Comparison of ENCODE assay signal across 8 cellular contexts in the genomic region with DNA sequence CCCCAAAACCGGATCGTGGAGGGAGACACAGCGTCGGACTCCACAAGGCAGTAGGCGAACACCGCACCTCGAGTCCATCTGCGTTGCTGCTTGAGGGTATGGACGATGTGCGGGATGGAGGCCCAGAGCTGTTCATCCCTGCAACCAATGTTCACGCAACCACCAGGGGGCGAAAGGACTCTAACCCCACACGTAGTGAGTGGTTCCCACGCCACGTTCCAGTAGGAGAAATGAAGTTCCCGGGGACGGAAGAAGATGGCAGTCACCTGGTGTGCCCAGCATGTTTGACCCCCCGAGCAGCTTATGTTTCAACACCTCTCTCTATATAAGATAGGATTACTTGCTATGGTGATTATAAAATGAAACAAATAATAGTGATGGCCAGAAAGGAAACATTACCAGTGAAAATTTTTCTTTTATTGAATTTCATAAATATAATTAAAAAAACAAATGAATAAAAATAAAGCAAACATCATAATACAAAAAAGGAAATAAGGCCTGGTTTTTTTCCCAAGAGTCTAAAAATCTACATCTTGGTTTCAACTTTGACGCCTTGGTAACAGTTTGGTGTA.
DNase-seq lines count a peak whose midpoint lies in the region; ATAC-seq and TF ChIP-seq lines count a peak whose summit lies in the region.

No MANE protein-coding gene starts in this region.

- TF ChIP-seq CTCF in RWPE2 (IDR thresholded peaks at IDR 0.05; ENCODE audit: poor library complexity, severe bottlenecking) = peak; percentile 88

- H3K9me3 ChIP-seq in RWPE2 (ENCODE audit: severe bottlenecking) = no peaks in the 10 kb centered on the region
- no peaks in the 10 kb centered on the region for H3K9me3 ChIP-seq in right cardiac atrium (ENCODE audit: control insufficient read depth, low read length)

- no peak overlapping the region for H3K4me3 ChIP-seq in RWPE2 (ENCODE audit: severe bottlenecking)
- no peak overlapping the region for H3K4me3 ChIP-seq in right cardiac atrium (ENCODE audit: low read length)
- H3K4me3 ChIP-seq in skeletal muscle cell (ENCODE audit: low read depth, low read length) = no peak overlapping the region

- H3K27ac ChIP-seq in RWPE2 (ENCODE audit: poor library complexity, severe bottlenecking) (no peak overlapping the region), right cardiac atrium (ENCODE audit: low read length) (no peak overlapping the region)

- H3K4me1 ChIP-seq in RWPE2 (ENCODE audit: insufficient read depth, poor library complexity, severe bottlenecking) (no peaks in the 10 kb centered on the region), right cardiac atrium (ENCODE audit: control insufficient read depth, insufficient read depth, low read length) (no peaks in the 10 kb centered on the region)

- peak; percentile 15 for DNase-seq in DMS 273 treated with DMSO at 0.1 percent for 48 hours (lab: John Stamatoyannopoulos, UW)
- peak; percentile 56 for DNase-seq in HuH-7.5 (ENCODE audit: low spot score)
- DNase-seq in RWPE2 (ENCODE audit: low spot score) = peak; percentile 78
- peak in 48 of 58 donors; percentile 8 to 83 (median 43) for DNase-seq in anterior cingulate cortex (lab: John Stamatoyannopoulos, UW)
- peak; percentile 88 to 93 (median 88) for DNase-seq in right cardiac atrium
- peak; percentile 46 for DNase-seq in skeletal muscle cell (ENCODE audit: low read depth)
- DNase-seq in NCI-H2227 (lab: John Stamatoyannopoulos, UW; ENCODE audit: unreplicated experiment) = no peak

- H3K27me3 ChIP-seq in RWPE2 (ENCODE audit: insufficient read depth, poor library complexity, severe bottlenecking) (no peaks in the 10 kb centered on the region), right cardiac atrium (ENCODE audit: control insufficient read depth, insufficient read depth) (no peaks in the 10 kb centered on the region)

- H3K36me3 ChIP-seq in RWPE2 (ENCODE audit: low read depth) = no peaks in the 10 kb centered on the region

- intact Hi-C loops in right cardiac atrium (cut with DNase I) = loop anchor here (2.0 to 10.0 kb wide), 6 partner anchors 456 to 611 kb away; no protein-coding TSS in a partner anchor

- ATAC-seq in RWPE2 (ENCODE audit: low read depth) = peak; percentile 88
- ATAC-seq in right cardiac atrium = peak; percentile 82 to 89
- no peak for ATAC-seq in GM21528 (IDR thresholded peaks at IDR 0.05; ENCODE audit: low FRiP score, unreplicated experiment)

- WGBS in right cardiac atrium = 38% methylated on average over 19 of the region's 19 CpGs
